In the genomic region with DNA sequence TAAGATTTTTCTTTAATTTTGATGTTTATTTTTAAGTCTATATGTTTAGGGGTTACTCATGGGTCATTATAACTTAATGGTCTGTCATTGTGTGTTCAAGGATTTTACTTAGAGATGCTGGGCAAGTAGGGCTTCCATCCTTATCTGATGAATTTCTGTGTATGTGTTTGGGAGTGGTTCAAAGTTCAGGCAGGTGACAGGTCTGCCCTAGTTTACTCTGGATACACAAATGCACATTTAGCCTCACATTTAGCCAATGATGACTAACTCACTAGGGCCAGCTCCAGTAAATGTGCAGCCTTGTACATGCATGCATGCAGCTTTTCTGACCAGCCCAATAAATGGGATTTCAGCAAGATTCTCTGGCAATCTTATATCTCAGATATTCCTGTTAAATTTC, we compare ENCODE assay signal across 26 cellular contexts.
DNase-seq lines count a peak whose midpoint lies in the region; ATAC-seq, FAIRE-seq and TF ChIP-seq lines count a peak whose summit lies in the region.
"Had no signal": no experiment of that assay in that cellular context is flagged by ENCODE, and none has a peak within 500 bp of the region (broad histone marks: within the 10 kb centered on the region; RNA-seq: fewer than 3 reads in every experiment).

No MANE protein-coding gene starts in this region.

- DNase-seq in DMS53 treated with DMSO at 0.1 percent for 48 hours (lab: John Stamatoyannopoulos, UW; ENCODE audit: unreplicated experiment), result peak; percentile 48
- peak; percentile 12 for DNase-seq in NCI-H69 (lab: John Stamatoyannopoulos, UW)
- DNase-seq in left colon, result no peak
- no peak for DNase-seq in pancreas
- no peak for DNase-seq in omental fat pad (ENCODE audit: low spot score)
- DNase-seq in GOT3 (lab: John Stamatoyannopoulos, UW), result no peak
- no peak for DNase-seq in RWPE1 (ENCODE audit: low spot score)
- DNase-seq: AML-193; CD4-positive, alpha-beta T cell; COR-L47; DMS79 treated with DMSO at 0.1 percent for 48 hours; GF-D8; HCEC 1CT; NCI-H1092; NCI-H1436; NCI-H1930; NCI-H2107; NCI-H524 treated with DMSO at 0.1 percent for 48 hours; Peyer's patch; SJCRH30; T-cell had no signal

- ATAC-seq in left colon, result peak; percentile 74
- ATAC-seq in pancreas, result peak; percentile 46 to 68 (median 64)
- no peak for ATAC-seq in omental fat pad (ENCODE audit: low FRiP score)
- ATAC-seq: A549, SK-N-SH treated with all-trans-retinoic acid at 6 μM for 48 hours, T-cell had no signal

- no peak overlapping the region for H3K4me3 ChIP-seq in pancreas
- H3K4me3 ChIP-seq: A549; BLaER1 treated with 17β-estradiol and CSF1 and Interleukin-3, amounts not matched to agents 10 nM and 100 nM; Peyer's patch; SJCRH30 had no signal

- H3K4me1 ChIP-seq in pancreas, result no peaks in the 10 kb centered on the region
- H3K4me1 ChIP-seq: A549; BLaER1 treated with 17β-estradiol and CSF1 and Interleukin-3, amounts not matched to agents 10 nM and 100 nM; Peyer's patch; SJCRH30 had no signal

- intact Hi-C loops in left colon (cut with DNase I, micrococcal nuclease), result no loop called here
- intact Hi-C loops in pancreas (cut with DNase I), result no loop called here

- CTCF ChIA-PET in RWPE1 (lab: Yijun Ruan, JAX), result no interaction called here

- H3K9me3 ChIP-seq in pancreas, result no peaks in the 10 kb centered on the region
- H3K9me3 ChIP-seq: A549, Peyer's patch, SJCRH30 had no signal

- no peak for FAIRE-seq in pancreas (lab: Jason Lieb, UNC)
- FAIRE-seq: A549, GM12891, H1 had no signal

- H3K27ac ChIP-seq in pancreas, result no peak overlapping the region
- no peak overlapping the region for H3K27ac ChIP-seq in RWPE1
- H3K27ac ChIP-seq: A549; BLaER1 treated with 17β-estradiol and CSF1 and Interleukin-3, amounts not matched to agents 10 nM and 100 nM; Peyer's patch; SJCRH30 had no signal

- POLR2A ChIA-PET in RWPE1 (lab: Yijun Ruan, JAX; ENCODE audit: low non-redundant PET), result no interaction called here

- no peaks in the 10 kb centered on the region for H3K36me3 ChIP-seq in pancreas
- H3K36me3 ChIP-seq: BLaER1 treated with 17β-estradiol and CSF1 and Interleukin-3, amounts not matched to agents 10 nM and 100 nM; Peyer's patch; SJCRH30 had no signal

- no peaks in the 10 kb centered on the region for H3K27me3 ChIP-seq in pancreas
- H3K27me3 ChIP-seq: BLaER1 treated with 17β-estradiol and CSF1 and Interleukin-3, amounts not matched to agents 10 nM and 100 nM; Peyer's patch; SJCRH30 had no signal

- TF ChIP-seq CTCF in pancreas (IDR thresholded peaks at IDR 0.05) (no peak), omental fat pad (IDR thresholded peaks at IDR 0.05) (no peak), RWPE1 (conservative IDR thresholded peaks at IDR 0.05; ENCODE audit: low read depth) (no peak)

Comparison
In these comparisons a context has a peak if more than half of its experiments do, and no peak if none do; other contexts are left out.
1. DNase-seq: peak in DMS53 treated with DMSO at 0.1 percent for 48 hours (single experiment) and NCI-H69 (single experiment); none in left colon (0 of 2), pancreas (0 of 6), omental fat pad (single experiment), GOT3 (single experiment) and RWPE1 (single experiment).